In the genomic region with DNA sequence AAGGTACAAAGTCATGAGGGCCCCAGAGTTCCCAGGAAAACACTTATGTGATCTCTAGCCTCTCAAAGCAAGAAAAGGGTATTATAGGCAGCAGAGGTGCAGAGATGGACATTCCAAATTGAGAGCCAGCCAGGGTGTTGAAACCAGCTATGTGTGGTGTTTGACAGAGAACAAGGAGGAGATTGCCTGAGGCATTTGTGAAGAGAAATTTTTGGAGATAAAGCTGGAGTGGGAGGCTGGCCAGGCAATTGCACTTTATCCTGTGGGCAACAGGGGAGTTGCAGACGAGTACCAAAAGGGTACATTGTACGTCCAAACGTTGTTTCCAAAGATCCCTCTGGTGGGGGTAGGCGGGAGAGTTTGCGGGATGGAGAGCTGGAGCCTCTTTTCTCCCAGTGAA, we compare ENCODE assay signal across 21 cellular contexts. TPM values are rescaled to one million over a fixed set of nuclear protein-coding genes. Genes with fewer than 3 reads are reported as not detected.
DNase-seq lines count a peak whose midpoint lies in the region; ATAC-seq, FAIRE-seq and TF ChIP-seq lines count a peak whose summit lies in the region.
"Had no signal": no experiment of that assay in that cellular context is flagged by ENCODE, and none has a peak within 500 bp of the region (broad histone marks: within the 10 kb centered on the region; RNA-seq: fewer than 3 reads in every experiment).

No MANE protein-coding gene starts in this region.

- no peak for FAIRE-seq in D721Med (lab: Jason Lieb, UNC)
- FAIRE-seq: HTR-8/SVneo had no signal

- no peak overlapping the region for H3K4me3 Mint-ChIP-seq in nephron progenitor cell
- H3K4me3 Mint-ChIP-seq: CD8-positive, alpha-beta T cell had no signal

- intact Hi-C loops in Right ventricle myocardium superior (cut with DNase I) = no loop called here
- intact Hi-C loops in cardiac septum (cut with DNase I) = loop anchor here (10.0 kb wide), 1 partner anchor 98 kb away; no protein-coding TSS in a partner anchor

- peaks cover 44% of the 10 kb centered on the region for H3K27me3 Mint-ChIP-seq in nephron progenitor cell (ENCODE audit: low read depth, poor library complexity)

- no peak for TF ChIP-seq CTCF in nephron progenitor cell (IDR thresholded peaks at IDR 0.05)
- TF ChIP-seq CTCF in D721Med (IDR thresholded peaks at IDR 0.05; ENCODE audit: insufficient read depth, missing control alignments) = no peak

- no peak overlapping the region for H3K4me3 ChIP-seq in adipocyte (ENCODE audit: low read length)
- H3K4me3 ChIP-seq: SJCRH30 had no signal

- DNase-seq in Right ventricle myocardium superior = no peak
- no peak for DNase-seq in cardiac septum (ENCODE audit: low spot score)
- peak; percentile 4 for DNase-seq in ELF-1 (ENCODE audit: low read depth, low spot score)
- DNase-seq in adipocyte (ENCODE audit: low read depth) = peak; percentile 69
- no peak for DNase-seq in nephron progenitor cell
- DNase-seq in D721Med (ENCODE audit: insufficient read length, low spot score) = no peak
- DNase-seq: 8988T; AML-193; C1 segment of cervical spinal cord; CD8-positive, alpha-beta T cell; DMS153; GF-D8; IMR-90; NCI-H1694; NCI-H2081; NCI-H2171; NCI-H526 treated with DMSO at 0.1 percent for 48 hours; RPMI8226 had no signal

- no peaks in the 10 kb centered on the region for H3K36me3 ChIP-seq in adipocyte (ENCODE audit: control insufficient read depth, insufficient read depth, low read length, severe bottlenecking)
- H3K36me3 ChIP-seq: SJCRH30 had no signal

- H3K9me3 Mint-ChIP-seq in nephron progenitor cell = peaks cover 47% of the 10 kb centered on the region
- H3K9me3 Mint-ChIP-seq: CD8-positive, alpha-beta T cell had no signal

- H3K4me1 Mint-ChIP-seq in nephron progenitor cell = peaks cover 10% of the 10 kb centered on the region

- no peaks in the 10 kb centered on the region for H3K36me3 Mint-ChIP-seq in nephron progenitor cell (ENCODE audit: low read depth)
- H3K36me3 Mint-ChIP-seq: CD8-positive, alpha-beta T cell had no signal

- peaks cover 27% of the 10 kb centered on the region for H3K27me3 ChIP-seq in adipocyte (replicated peaks; ENCODE audit: control insufficient read depth, insufficient read depth, low read length)
- H3K27me3 ChIP-seq: SJCRH30 had no signal

- peak overlapping the region; percentile 45 for H3K27ac Mint-ChIP-seq in nephron progenitor cell
- H3K27ac Mint-ChIP-seq: CD8-positive, alpha-beta T cell had no signal

- H3K9me3 ChIP-seq in adipocyte (ENCODE audit: control insufficient read depth, low read length) = peaks cover 2% of the 10 kb centered on the region
- H3K9me3 ChIP-seq: SJCRH30 had no signal

- H3K4me1 ChIP-seq in adipocyte (ENCODE audit: control insufficient read depth, insufficient read depth, low read length) = peaks cover 24% of the 10 kb centered on the region
- H3K4me1 ChIP-seq: SJCRH30 had no signal

- no peak overlapping the region for H3K9ac ChIP-seq in adipocyte (ENCODE audit: low read length)

- peak; percentile 16 for ATAC-seq in Right ventricle myocardium superior (ENCODE audit: poor library complexity)
- ATAC-seq in HG02852 (IDR thresholded peaks at IDR 0.05; ENCODE audit: unreplicated experiment) = no peak
- ATAC-seq: CD8-positive, alpha-beta T cell had no signal

RNA-seq across cellular contexts. Expression of gene GABRE, which starts 2.5 kb away (rescaled TPM):
- total RNA-seq in Right ventricle myocardium superior (28.0 TPM), cardiac septum (54.0 TPM)
- total RNA-seq: CD8-positive, alpha-beta T cell had no signal

Comparison
In these comparisons a context has a peak if more than half of its experiments do, and no peak if none do; other contexts are left out.
1. DNase-seq: peak in ELF-1 (single experiment) and adipocyte (single experiment); none in Right ventricle myocardium superior (single experiment), cardiac septum (single experiment), nephron progenitor cell (single experiment) and D721Med (single experiment).